ENCODE assay signal across 1 cellular context in genomic region chr5:160356550-160357347, GRCh38.
TF ChIP-seq lines count a peak whose summit lies in the region.

No MANE protein-coding gene starts in this region.

TF ChIP-seq in H1, 55 proteins besides CTCF, POLR2A, EP300 and RAD21:
- TF ChIP-seq CEBPB (IDR thresholded peaks at IDR 0.05; ENCODE audit: low read depth, low read length), result no peak
- no peak for TF ChIP-seq SRF (IDR thresholded peaks at IDR 0.05; ENCODE audit: low read depth, low read length)
- no peak for TF ChIP-seq KDM5A (IDR thresholded peaks at IDR 0.05; ENCODE audit: low read length)
- TF ChIP-seq JUN (IDR thresholded peaks at IDR 0.05; ENCODE audit: low read depth, low read length), result no peak
- TF ChIP-seq HDAC6 (IDR thresholded peaks at IDR 0.05; ENCODE audit: low read depth, low read length), result no peak
- no peak for TF ChIP-seq POU5F1 (IDR thresholded peaks at IDR 0.05; ENCODE audit: low read depth, low read length)
- no peak for TF ChIP-seq RNF2 (IDR thresholded peaks at IDR 0.05; ENCODE audit: borderline replicate concordance, low read depth, low read length, missing control alignments, poor library complexity, severe bottlenecking)
- TF ChIP-seq CBX5 (IDR thresholded peaks at IDR 0.05; ENCODE audit: low read depth, low read length), result no peak
- TF ChIP-seq NANOG (IDR thresholded peaks at IDR 0.05; ENCODE audit: insufficient read depth, low read depth, low read length, poor library complexity, severe bottlenecking), result no peak
- TF ChIP-seq SUZ12 (IDR thresholded peaks at IDR 0.05; ENCODE audit: low read length), result no peak
